ENCODE assay signal across 9 cellular contexts in the genomic region with DNA sequence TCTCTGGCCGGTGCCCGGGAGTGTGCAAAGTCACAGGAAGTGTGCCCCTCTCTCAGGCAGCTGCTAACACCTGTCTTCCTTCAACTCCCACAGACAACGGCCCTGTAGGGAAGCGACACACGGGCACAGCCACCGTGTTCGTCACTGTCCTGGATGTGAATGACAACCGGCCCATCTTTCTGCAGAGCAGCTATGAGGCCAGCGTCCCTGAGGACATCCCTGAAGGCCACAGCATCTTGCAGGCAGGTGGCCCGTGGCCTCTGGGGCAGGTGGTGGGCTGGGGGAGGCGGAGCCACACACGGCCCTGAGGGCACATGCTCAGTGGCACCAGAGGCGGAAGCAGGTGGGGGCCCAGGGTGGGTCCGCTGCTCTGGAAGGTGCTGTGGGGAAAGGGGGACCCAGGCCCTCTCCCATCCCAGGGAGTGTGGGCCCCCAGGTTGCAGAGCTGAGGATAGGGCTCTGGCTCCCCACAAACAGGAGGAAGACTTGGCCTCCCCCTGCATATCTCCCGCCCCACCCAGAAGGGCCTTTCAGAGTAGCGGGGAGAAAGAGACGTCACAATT. TPM values are rescaled to one million over a fixed set of nuclear protein-coding genes. Genes with fewer than 3 reads are reported as not detected.
DNase-seq lines count a peak whose midpoint lies in the region; ATAC-seq and TF ChIP-seq lines count a peak whose summit lies in the region.
"Had no signal": no experiment of that assay in that cellular context is flagged by ENCODE, and none has a peak within 500 bp of the region (broad histone marks: within the 10 kb centered on the region; RNA-seq: fewer than 3 reads in every experiment).

No MANE protein-coding gene starts in this region.

- peak in 4 of 6 experiments; percentile 17 to 58 (median 34) for DNase-seq in stimulated activated naive CD4-positive, alpha-beta T cell (lab: John Stamatoyannopoulos, UW)
- no peak for DNase-seq in stimulated activated naive CD4-positive, alpha-beta T cell treated with Interleukin-2 at 50 U/mL for 16 hours (lab: John Stamatoyannopoulos, UW)
- DNase-seq in dorsolateral prefrontal cortex (no peak), omental fat pad (ENCODE audit: low spot score) (no peak), NCI-H226 (no peak), GM10248 (ENCODE audit: extremely low spot score) (no peak), cerebellar cortex (ENCODE audit: low spot score) (no peak)
- DNase-seq: NCI-H2029 treated with DMSO at 0.1 percent for 48 hours had no signal

- peak overlapping the region; percentile 87 to 99 (median 97) for H3K27ac ChIP-seq in dorsolateral prefrontal cortex

- peak overlapping the region in 1 of 59 donors; percentile 23 for H3K4me3 ChIP-seq in dorsolateral prefrontal cortex

- H3K27me3 ChIP-seq in dorsolateral prefrontal cortex, result no peaks in the 10 kb centered on the region

- intact Hi-C loops in dorsolateral prefrontal cortex (cut with DNase I), result loop anchor here (2.0 to 10.0 kb wide), 6 partner anchors 44 to 498 kb away; a partner anchor contains a TSS

- peak; percentile 45 for ATAC-seq in omental fat pad (ENCODE audit: low FRiP score)
- no peak for ATAC-seq in GM18519 (IDR thresholded peaks at IDR 0.05; ENCODE audit: low FRiP score, unreplicated experiment)

- CTCF ChIA-PET in GM10248 (lab: Yijun Ruan, JAX), result interaction anchor here (1.4 to 11.1 kb wide), 4 partner anchors 12 to 61 kb away, joined by 3 to 168 read pairs (median 4); a partner anchor contains a TSS

- TF ChIP-seq CTCF in dorsolateral prefrontal cortex (IDR thresholded peaks at IDR 0.05 in 54 of 56, conservative IDR thresholded peaks at IDR 0.05 in 2 of 56; ENCODE audit: low read depth in 1 of 56, partially characterized antibody in 56 of 56) (no peak), omental fat pad (IDR thresholded peaks at IDR 0.05) (no peak), GM10248 (IDR thresholded peaks at IDR 0.05; ENCODE audit: control extremely low read depth, extremely low read depth, low read depth, missing control alignments) (no peak)

- POLR2A ChIA-PET in GM10248 (lab: Yijun Ruan, JAX), result no interaction called here

RNA-seq across cellular contexts. Expression of a gene that starts 6.9 kb away (rescaled TPM):
- 10 to 100 TPM in 14 of 120 experiments, 1 to 10 TPM in 102, under 1 TPM in 4; 0.63 to 21.1 (median 4.3) TPM for total RNA-seq in dorsolateral prefrontal cortex
- under 1 TPM; 0.16 to 0.56 (median 0.31) TPM for total RNA-seq in omental fat pad

Comparison
In these comparisons a context has a peak if more than half of its experiments do, and no peak if none do; other contexts are left out.
1. DNase-seq: peak in stimulated activated naive CD4-positive, alpha-beta T cell (4 of 6); none in stimulated activated naive CD4-positive, alpha-beta T cell treated with Interleukin-2 at 50 U/mL for 16 hours (single experiment), dorsolateral prefrontal cortex (0 of 10), omental fat pad (single experiment), NCI-H226 (single experiment), GM10248 (single experiment) and cerebellar cortex (single experiment).